In the genomic region with DNA sequence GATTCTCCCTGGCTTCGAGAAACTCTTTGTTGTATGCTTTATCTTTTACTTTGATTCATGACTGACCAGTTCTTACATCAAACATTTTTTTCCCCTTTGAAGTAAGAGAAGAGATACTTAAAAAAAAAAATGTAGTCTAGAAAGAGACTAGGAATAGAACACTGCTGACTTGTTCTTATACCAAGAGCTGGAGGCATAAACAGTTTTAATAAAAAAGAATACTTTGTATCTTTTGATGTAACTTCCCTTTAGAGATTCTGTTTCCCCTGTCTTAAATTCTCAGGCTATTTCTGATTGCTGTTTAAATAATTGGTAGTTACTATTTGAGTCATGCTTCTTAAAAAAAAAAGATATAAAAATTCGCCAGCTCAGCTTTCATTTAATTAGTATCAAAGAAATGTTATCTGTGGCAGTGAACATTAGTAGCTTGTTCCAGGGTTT, we compare ENCODE assay signal across 15 cellular contexts. TPM values are rescaled to one million over a fixed set of nuclear protein-coding genes. Genes with fewer than 3 reads are reported as not detected.
DNase-seq lines count a peak whose midpoint lies in the region; ATAC-seq, FAIRE-seq and TF ChIP-seq lines count a peak whose summit lies in the region.
"Had no signal": no experiment of that assay in that cellular context is flagged by ENCODE, and none has a peak within 500 bp of the region (broad histone marks: within the 10 kb centered on the region; RNA-seq: fewer than 3 reads in every experiment).

No MANE protein-coding gene starts in this region.

- H2AFZ ChIP-seq in GM23248: no peak overlapping the region

- no peak for TF ChIP-seq CTCF in A549 (IDR thresholded peaks at IDR 0.05)
- TF ChIP-seq CTCF in natural killer cell (IDR thresholded peaks at IDR 0.05): no peak
- no peak for TF ChIP-seq CTCF in A673 (conservative IDR thresholded peaks at IDR 0.05; ENCODE audit: low read depth, low read length)

- H3K36me3 ChIP-seq in GM23248 (ENCODE audit: low read depth) (no peaks in the 10 kb centered on the region), A673 (ENCODE audit: insufficient read depth, low read length, poor library complexity, severe bottlenecking) (no peaks in the 10 kb centered on the region)
- H3K36me3 ChIP-seq: colonic mucosa, pancreas had no signal

- H4K20me1 ChIP-seq in GM23248 (ENCODE audit: insufficient read depth): peaks cover 33% of the 10 kb centered on the region; the same call in 1 of the 2 replicates

- H3K27ac ChIP-seq in A549: no peak overlapping the region
- H3K27ac ChIP-seq in GM23248: peak overlapping the region; percentile 8
- H3K27ac ChIP-seq in A673 (ENCODE audit: low read depth, low read length, poor library complexity, severe bottlenecking): no peak overlapping the region
- H3K27ac ChIP-seq: C4-2B, colonic mucosa had no signal

- peaks cover 57% of the 10 kb centered on the region for H3K4me1 ChIP-seq in A549
- peaks cover 29% of the 10 kb centered on the region for H3K4me1 ChIP-seq in GM23248 (ENCODE audit: insufficient read depth)
- peaks cover 12% of the 10 kb centered on the region for H3K4me1 ChIP-seq in A673 (ENCODE audit: insufficient read depth, low read length, poor library complexity, severe bottlenecking)

- TF ChIP-seq EP300 in A549 (IDR thresholded peaks at IDR 0.05): no peak

- no peak for FAIRE-seq in A549 (lab: Jason Lieb, UNC)
- FAIRE-seq: pancreas, TTC549 had no signal

- H3K9me2 ChIP-seq in GM23248 (ENCODE audit: insufficient read depth): no peaks in the 10 kb centered on the region

- DNase-seq in A549 (ENCODE audit: low read depth in 1 of 2, low spot score in 1 of 2) (no peak), GM23248 (peak; percentile 20), natural killer cell (no peak), HT-29 (ENCODE audit: low spot score) (no peak), A673 (ENCODE audit: low spot score) (no peak)
- no peak for DNase-seq in activated naive CD8-positive, alpha-beta T cell treated with anti-CD3 and anti-CD28 coated beads, Interleukin-2, amount 10 ng/mL, durations not matched to agents 7 days and 5 days
- DNase-seq: colonic mucosa, H7, KG1, NCI-H2081, pancreas had no signal

- no peak for TF ChIP-seq RAD21 in A549 (conservative IDR thresholded peaks at IDR 0.05 in 1 of 2, IDR thresholded peaks at IDR 0.05 in 1 of 2)

- intact Hi-C loops in natural killer cell (cut with micrococcal nuclease): no loop called here
- intact Hi-C loops in A673 (cut with micrococcal nuclease; ENCODE audit: unreplicated experiment): no loop called here

- no TSS peak for BruUV-seq in A673 (replicated peaks; lab: Mats Ljungman, UMichigan)

- H3K9me3 Mint-ChIP-seq in activated naive CD8-positive, alpha-beta T cell treated with anti-CD3 and anti-CD28 coated beads, Interleukin-2, amount 10 ng/mL, durations not matched to agents 7 days and 5 days: no peaks in the 10 kb centered on the region
- H3K9me3 Mint-ChIP-seq in natural killer cell: no peaks in the 10 kb centered on the region

- peaks cover 66% of the 10 kb centered on the region for H3K4me1 Mint-ChIP-seq in activated naive CD8-positive, alpha-beta T cell treated with anti-CD3 and anti-CD28 coated beads, Interleukin-2, amount 10 ng/mL, durations not matched to agents 7 days and 5 days
- H3K4me1 Mint-ChIP-seq in natural killer cell: peaks cover 53 to 74% of the 10 kb centered on the region in 2 donors

- no peak for TF ChIP-seq POLR2A in A549 (IDR thresholded peaks at IDR 0.05; ENCODE audit: low read length)

- peaks cover 92% of the 10 kb centered on the region for H3K79me2 ChIP-seq in GM23248 (ENCODE audit: insufficient read depth)

- WGBS in A549 (ENCODE audit: missing lambda C conversion rate): 78% methylated on average over 2 of the region's 2 CpGs
- WGBS in GM23248 (ENCODE audit: low coverage in 1 of 2, low lambda C conversion rate in 2 of 2, missing lambda C conversion rate in 2 of 2), 2 experiments: 23 to 29% methylated on average over 2 of the region's 2 CpGs

- H3K9ac ChIP-seq in GM23248: no peak overlapping the region

- H3K27me3 Mint-ChIP-seq in activated naive CD8-positive, alpha-beta T cell treated with anti-CD3 and anti-CD28 coated beads, Interleukin-2, amount 10 ng/mL, durations not matched to agents 7 days and 5 days: no peaks in the 10 kb centered on the region
- no peaks in the 10 kb centered on the region for H3K27me3 Mint-ChIP-seq in natural killer cell (ENCODE audit: low read depth in 2 of 2)

- POLR2A ChIA-PET in A549 (lab: Yijun Ruan, JAX) (no interaction called here), A673 (lab: Charles Lee; ENCODE audit: low non-redundant PET) (no interaction called here)
- POLR2A ChIA-PET in activated naive CD8-positive, alpha-beta T cell treated with anti-CD3 and anti-CD28 coated beads, Interleukin-2, amount 10 ng/mL, durations not matched to agents 7 days and 5 days (lab: Charles Lee): no interaction called here

- peaks cover 33% of the 10 kb centered on the region for H3F3A ChIP-seq in GM23248 (ENCODE audit: insufficient read depth)

- H3K4me2 ChIP-seq in A549 (no peak overlapping the region; the same call in 2 of the 3 replicates), GM23248 (ENCODE audit: unreplicated experiment) (peak overlapping the region; percentile 28)

- H3K27me3 ChIP-seq in GM23248 (replicated peaks; ENCODE audit: insufficient read depth): no peaks in the 10 kb centered on the region
- H3K27me3 ChIP-seq in A673 (replicated peaks; ENCODE audit: insufficient read depth, low read depth, low read length, poor library complexity): no peaks in the 10 kb centered on the region
- H3K27me3 ChIP-seq: colonic mucosa, pancreas had no signal

- H3K9me3 ChIP-seq in A549: no peaks in the 10 kb centered on the region
- no peaks in the 10 kb centered on the region for H3K9me3 ChIP-seq in GM23248 (ENCODE audit: low read depth)
- H3K9me3 ChIP-seq in A673 (ENCODE audit: low read depth, low read length, poor library complexity, severe bottlenecking): no peaks in the 10 kb centered on the region
- H3K9me3 ChIP-seq: colonic mucosa, pancreas had no signal

- no peak overlapping the region for H3K27ac Mint-ChIP-seq in activated naive CD8-positive, alpha-beta T cell treated with anti-CD3 and anti-CD28 coated beads, Interleukin-2, amount 10 ng/mL, durations not matched to agents 7 days and 5 days
- peak overlapping the region; percentile 19 to 51 for H3K27ac Mint-ChIP-seq in natural killer cell

- in situ Hi-C loops in GM23248 (cut with MboI): no loop called here

- no peak for ATAC-seq in A549
- ATAC-seq in activated naive CD8-positive, alpha-beta T cell treated with anti-CD3 and anti-CD28 coated beads, Interleukin-2, amount 10 ng/mL, durations not matched to agents 7 days and 5 days (ENCODE audit: low read depth): no peak
- no peak for ATAC-seq in natural killer cell
- ATAC-seq in GM21360 (IDR thresholded peaks at IDR 0.05; ENCODE audit: unreplicated experiment): no peak
- no peak for ATAC-seq in HG02852 (IDR thresholded peaks at IDR 0.05; ENCODE audit: unreplicated experiment)
- ATAC-seq: pancreas had no signal

- CTCF ChIA-PET in A549 (lab: Yijun Ruan, JAX): interaction anchor here (0.6 to 2.4 kb wide), 2 partner anchors 26 to 801 kb away, joined by 3 to 10 read pairs; no protein-coding TSS in a partner anchor
- CTCF ChIA-PET in A673 (lab: Charles Lee): no interaction called here

- H3K4me3 Mint-ChIP-seq in activated naive CD8-positive, alpha-beta T cell treated with anti-CD3 and anti-CD28 coated beads, Interleukin-2, amount 10 ng/mL, durations not matched to agents 7 days and 5 days: peak overlapping the region; percentile 47
- H3K4me3 Mint-ChIP-seq in natural killer cell: no peak overlapping the region

- H3K36me3 Mint-ChIP-seq in activated naive CD8-positive, alpha-beta T cell treated with anti-CD3 and anti-CD28 coated beads, Interleukin-2, amount 10 ng/mL, durations not matched to agents 7 days and 5 days: peaks cover 19% of the 10 kb centered on the region
- H3K36me3 Mint-ChIP-seq in natural killer cell: no peaks in the 10 kb centered on the region

- no peak overlapping the region for H3K4me3 ChIP-seq in A549
- peak overlapping the region; percentile 28 for H3K4me3 ChIP-seq in GM23248
- H3K4me3 ChIP-seq in A673 (ENCODE audit: low read depth, low read length, poor library complexity, severe bottlenecking): no peak overlapping the region
- H3K4me3 ChIP-seq: colonic mucosa, pancreas had no signal

TF ChIP-seq in A549, 52 proteins besides CTCF, POLR2A, EP300 and RAD21:
- TF ChIP-seq MAFK (IDR thresholded peaks at IDR 0.05; ENCODE audit: partially characterized antibody) (peak; percentile 54), HOXB5 (CRISPR knock-in tag; IDR thresholded peaks at IDR 0.05) (no peak)

RNA-seq across cellular contexts. Expression of gene ASXL1, which starts 4.8 kb away (rescaled TPM):
- polyA plus RNA-seq in A549 (2011; rRNA removed): 36.0 and 41.8 TPM in 2 replicates
- 23.7 and 26.2 TPM in 2 replicates for polyA plus RNA-seq in A549 (2012; cell fraction: cytosol; rRNA removed)
- 99.3 and 131 TPM in 2 replicates for polyA plus RNA-seq in A549 (2012; cell fraction: nucleus; rRNA removed)
- 35.7 to 40.3 TPM (median 40.1 TPM) in 3 replicates for polyA plus RNA-seq in A549 (2017; fragmentation: RNase III; extraction: RNeasy Plus Mini Kit Qiagen cat#74134 plus additional on column Dnase treatment)
- polyA minus RNA-seq in A549 (2011; rRNA and poly(A)+ RNA removed): 69.6 and 72.3 TPM in 2 replicates
- 38.8 and 39.9 TPM in 2 replicates for total RNA-seq in GM23248 (2014; rRNA removed; shearing (Covaris generic))
- polyA plus RNA-seq in GM23248 (2016; fragmentation: Nextera tagmentation; extraction: Ambion mirVana): 13.8 and 18.7 TPM in 2 replicates
- total RNA-seq in activated naive CD8-positive, alpha-beta T cell treated with anti-CD3 and anti-CD28 coated beads, Interleukin-2, amount 10 ng/mL, durations not matched to agents 7 days and 5 days: 100 to 1,000 TPM; 102 to 107 TPM
- total RNA-seq in natural killer cell: 100 to 1,000 TPM; 106 to 125 (median 108) TPM
- 74.3 and 74.9 TPM in 2 replicates for total RNA-seq in HT-29 (2014; rRNA removed; shearing (Covaris generic))
- total RNA-seq in A673 (2021): 96.9 and 101 TPM in 2 replicates
